Comparison of ENCODE assay signal across 1 cellular context in the genomic region with DNA sequence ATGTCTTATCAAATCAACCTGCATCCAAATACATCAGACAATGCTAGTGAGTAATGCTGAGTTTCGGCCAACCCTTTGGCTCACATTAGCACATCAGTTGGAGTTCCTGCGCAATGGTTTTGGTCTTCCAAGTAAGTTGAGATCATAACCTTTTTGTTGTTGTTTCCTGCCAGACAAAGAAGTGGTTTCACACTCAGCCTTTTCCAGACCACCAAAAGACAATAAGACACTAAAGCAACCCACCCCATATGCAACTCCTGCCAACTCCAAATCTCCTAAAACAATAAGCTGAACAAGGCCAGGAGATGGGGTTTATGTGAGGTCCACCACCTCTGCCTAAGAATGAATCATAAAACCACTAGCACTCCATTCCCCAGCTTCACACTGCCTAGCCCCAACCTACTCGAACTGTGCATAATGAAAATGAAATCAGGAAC.
TF ChIP-seq lines count a peak whose summit lies in the region.

No MANE protein-coding gene starts in this region.

TF ChIP-seq in H1, 55 proteins besides CTCF, POLR2A, EP300 and RAD21 (continued from another document):
- no peak for TF ChIP-seq YY1 (IDR thresholded peaks at IDR 0.05; ENCODE audit: low read depth, low read length)
- no peak for TF ChIP-seq BACH1 (IDR thresholded peaks at IDR 0.05; ENCODE audit: low read length)
